In the genomic region with DNA sequence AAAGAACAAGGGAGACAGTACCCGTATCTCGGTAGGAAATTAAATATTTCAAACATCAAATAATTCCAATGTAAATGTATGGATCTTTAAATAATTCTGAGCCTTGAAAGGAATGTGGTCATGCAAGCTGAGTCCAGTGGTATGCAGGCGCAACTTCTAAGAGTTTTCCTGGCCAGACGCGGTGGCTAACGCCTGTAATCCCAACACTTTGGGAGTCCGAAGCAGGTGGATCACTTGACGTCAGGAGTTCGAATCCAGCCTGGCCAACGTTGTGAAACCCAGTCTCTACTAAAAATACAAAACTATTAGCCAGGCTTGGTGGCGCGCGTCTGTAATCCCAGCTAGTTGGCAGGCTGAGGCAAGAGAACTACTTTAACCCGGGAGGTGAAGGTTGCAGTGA, we compare ENCODE assay signal across 10 cellular contexts. TPM values are rescaled to one million over a fixed set of nuclear protein-coding genes. Genes with fewer than 3 reads are reported as not detected.
DNase-seq lines count a peak whose midpoint lies in the region; TF ChIP-seq lines count a peak whose summit lies in the region.
"Had no signal": no experiment of that assay in that cellular context is flagged by ENCODE, and none has a peak within 500 bp of the region (broad histone marks: within the 10 kb centered on the region; RNA-seq: fewer than 3 reads in every experiment).

No MANE protein-coding gene starts in this region.

- H3K27me3 ChIP-seq in BJ (ENCODE audit: control insufficient read depth, insufficient read depth, low read length) (no peaks in the 10 kb centered on the region), Loucy (ENCODE audit: insufficient read depth, low read length, poor library complexity, severe bottlenecking) (no peaks in the 10 kb centered on the region), dorsolateral prefrontal cortex (peaks cover 0 to 18% (median 0%) of the 10 kb centered on the region in 45 donors), MM.1S (replicated peaks; ENCODE audit: insufficient read depth, low read length) (no peaks in the 10 kb centered on the region)

- H3K4me3 ChIP-seq in BJ (ENCODE audit: low read depth, low read length) (peak overlapping the region; percentile 70; the same call in 1 of the 2 replicates), Loucy (ENCODE audit: low read length, poor library complexity, severe bottlenecking) (peak overlapping the region; percentile 92), dorsolateral prefrontal cortex (peak overlapping the region in 55 of 59 donors; percentile 51 to 91 (median 76)), MM.1S (ENCODE audit: low read length) (no peak overlapping the region)

- H3K4me2 ChIP-seq in Loucy (ENCODE audit: low read depth, low read length, poor library complexity, severe bottlenecking) (peak overlapping the region; percentile 85), MM.1S (ENCODE audit: low read depth, low read length) (no peak overlapping the region)

- H3K36me3 ChIP-seq in BJ (ENCODE audit: control insufficient read depth, insufficient read depth, low read length) (no peaks in the 10 kb centered on the region), Loucy (ENCODE audit: insufficient read depth, low read length) (no peaks in the 10 kb centered on the region), MM.1S (replicated peaks; ENCODE audit: insufficient read depth, low read length) (no peaks in the 10 kb centered on the region)

- H2AFZ ChIP-seq in Loucy (ENCODE audit: low read length) = no peak overlapping the region
- no peak overlapping the region for H2AFZ ChIP-seq in MM.1S (ENCODE audit: low read length)

- TF ChIP-seq CTCF in BJ (IDR thresholded peaks at IDR 0.05; ENCODE audit: insufficient read depth, low read depth, low read length) = no peak
- no peak for TF ChIP-seq CTCF in Loucy (conservative IDR thresholded peaks at IDR 0.05; ENCODE audit: low read length)
- TF ChIP-seq CTCF in dorsolateral prefrontal cortex (IDR thresholded peaks at IDR 0.05 in 54 of 56, conservative IDR thresholded peaks at IDR 0.05 in 2 of 56; ENCODE audit: low read depth in 1 of 56, partially characterized antibody in 56 of 56) = no peak
- TF ChIP-seq CTCF in osteocyte (IDR thresholded peaks at IDR 0.05) = no peak
- TF ChIP-seq CTCF in GM10266 (IDR thresholded peaks at IDR 0.05; ENCODE audit: control insufficient read depth, insufficient read depth, low read depth, missing control alignments) = no peak
- no peak for TF ChIP-seq CTCF in MM.1S (IDR thresholded peaks at IDR 0.05; ENCODE audit: low read length)

- H3K27ac ChIP-seq in dorsolateral prefrontal cortex = peak overlapping the region in 1 of 59 donors; percentile 80
- no peak overlapping the region for H3K27ac ChIP-seq in MM.1S (ENCODE audit: low read length)
- H3K27ac ChIP-seq: HL-60 had no signal

- H3K27me3 Mint-ChIP-seq in osteocyte (ENCODE audit: unreplicated experiment) = no peaks in the 10 kb centered on the region

- H3K79me2 ChIP-seq in Loucy (ENCODE audit: insufficient read depth, low read length) (peaks cover 26% of the 10 kb centered on the region), MM.1S (ENCODE audit: low read length) (no peaks in the 10 kb centered on the region)

- peaks cover 9% of the 10 kb centered on the region for H3K36me3 Mint-ChIP-seq in osteocyte (ENCODE audit: unreplicated experiment)

- H3K9me3 Mint-ChIP-seq in osteocyte (ENCODE audit: unreplicated experiment) = peaks cover 18% of the 10 kb centered on the region

- peak overlapping the region; percentile 77 for H3K9ac ChIP-seq in Loucy (ENCODE audit: low read depth, low read length, poor library complexity, severe bottlenecking)
- H3K9ac ChIP-seq in MM.1S (ENCODE audit: low read length) = no peak overlapping the region

- H3K9me2 ChIP-seq in Loucy (replicated peaks; ENCODE audit: low read depth, low read length) = no peaks in the 10 kb centered on the region
- H3K9me2 ChIP-seq in MM.1S (replicated peaks; ENCODE audit: insufficient read depth, low read length) = no peaks in the 10 kb centered on the region

- peak overlapping the region; percentile 88 for H3K27ac Mint-ChIP-seq in osteocyte (ENCODE audit: unreplicated experiment)

- H4K20me1 ChIP-seq in Loucy (ENCODE audit: insufficient read depth, low read length, poor library complexity, severe bottlenecking) (peaks cover 3% of the 10 kb centered on the region), MM.1S (ENCODE audit: insufficient read depth, low read length) (no peaks in the 10 kb centered on the region)

- intact Hi-C loops in dorsolateral prefrontal cortex (cut with DNase I) = loop anchor here (5.0 to 10.0 kb wide), 2 partner anchors 80 to 138 kb away; a partner anchor contains a TSS

- DNase-seq in BJ (ENCODE audit: low read depth) = no peak
- DNase-seq in dorsolateral prefrontal cortex = no peak
- peak; percentile 67 for DNase-seq in osteocyte (ENCODE audit: extremely low spot score, unreplicated experiment)
- DNase-seq in stimulated activated CD4-positive, alpha-beta T cell treated with anti-CD3 and anti-CD28 coated beads, Interleukin-2, amount 100 ng/mL, for 24 hours = no peak
- no peak for DNase-seq in H4 (ENCODE audit: low spot score)
- no peak for DNase-seq in GM10266 (ENCODE audit: extremely low spot score)
- DNase-seq in MM.1S = no peak
- DNase-seq: NCI-H345 had no signal

- H3K4me1 ChIP-seq in Loucy (ENCODE audit: insufficient read depth, low read length, poor library complexity, severe bottlenecking) (peaks cover 15% of the 10 kb centered on the region), MM.1S (ENCODE audit: low read length) (no peaks in the 10 kb centered on the region)

- H3F3A ChIP-seq in Loucy (ENCODE audit: low read depth) (no peaks in the 10 kb centered on the region), MM.1S (ENCODE audit: insufficient read depth, low read length) (no peaks in the 10 kb centered on the region)

- H3K9me3 ChIP-seq in Loucy (ENCODE audit: insufficient read depth, low read depth, low read length) (no peaks in the 10 kb centered on the region), MM.1S (replicated peaks; ENCODE audit: insufficient read depth, low read length) (no peaks in the 10 kb centered on the region)

- peaks cover 6% of the 10 kb centered on the region for H3K4me1 Mint-ChIP-seq in osteocyte (ENCODE audit: unreplicated experiment)

- peak overlapping the region; percentile 91 for H3K4me3 Mint-ChIP-seq in osteocyte (ENCODE audit: unreplicated experiment)

- POLR2A ChIA-PET in BJ (lab: Charles Lee) = no interaction called here

- CTCF ChIA-PET in BJ (lab: Yijun Ruan, JAX) = interaction anchor here (1.1 to 1.6 kb wide), 2 partner anchors 23 to 93 kb away, joined by 3 read pairs; no protein-coding TSS in a partner anchor

RNA-seq across cellular contexts. Expression of a gene that starts 1.1 kb away (rescaled TPM):
- 1.5 and 3.2 TPM in 2 replicates for polyA plus RNA-seq in BJ (2011; rRNA removed)
- polyA minus RNA-seq in BJ (2011; rRNA and poly(A)+ RNA removed) = 3.3 TPM in 2 replicates
- total RNA-seq in dorsolateral prefrontal cortex = 1 to 10 TPM; 2.6 to 6.5 (median 4.3) TPM
- total RNA-seq in osteocyte = 5.7 and 6.6 TPM in 2 replicates
- 6.8 and 7.9 TPM in 2 replicates for total RNA-seq in H4 (2014; rRNA removed; shearing (Covaris generic))

RNA-seq across cellular contexts. Expression of a gene that starts 33.0 kb away (rescaled TPM):
- polyA plus RNA-seq in BJ (2011; rRNA removed) = 1.2 and 2.3 TPM in 2 replicates
- polyA minus RNA-seq in BJ (2011; rRNA and poly(A)+ RNA removed) = 1.3 and 1.6 TPM in 2 replicates
- total RNA-seq in dorsolateral prefrontal cortex (10 to 100 TPM in 77 of 120 experiments, 1 to 10 TPM in 43; 6.4 to 32.3 (median 11.1) TPM), osteocyte (7.6 and 8.5 TPM in 2 replicates)
- total RNA-seq in H4 (2014; rRNA removed; shearing (Covaris generic)) = 1.5 and 1.6 TPM in 2 replicates
